Comparison of ENCODE assay signal across 10 cellular contexts in genomic region chr12:2248901-2249381, GRCh38.
DNase-seq lines count a peak whose midpoint lies in the region; ATAC-seq and TF ChIP-seq lines count a peak whose summit lies in the region.
"Had no signal": no experiment of that assay in that cellular context is flagged by ENCODE, and none has a peak within 500 bp of the region (broad histone marks: within the 10 kb centered on the region; RNA-seq: fewer than 3 reads in every experiment).

No MANE protein-coding gene starts in this region.

- H3K4me3 Mint-ChIP-seq in MCF 10A (ENCODE audit: unreplicated experiment), result no peak overlapping the region
- H3K4me3 Mint-ChIP-seq: CD4-positive, CD25-positive, alpha-beta regulatory T cell had no signal

- CTCF ChIA-PET in MCF 10A (lab: Yijun Ruan, JAX) (no interaction called here), HEK293T (lab: Yijun Ruan, JAX) (no interaction called here)

- H3K9me3 Mint-ChIP-seq in MCF 10A (ENCODE audit: unreplicated experiment), result no peaks in the 10 kb centered on the region

- in situ Hi-C loops in transverse colon (cut with MboI; ENCODE audit: low pct_ligation_motif_present in 1 of 4, low pct_unique_long_range_greater_than_20kb in 1 of 4, low sequenced_read_pairs in 3 of 4), result no loop called here

- intact Hi-C loops in MCF 10A (cut with micrococcal nuclease), result no loop called here
- intact Hi-C loops in breast epithelium (cut with DNase I; ENCODE audit: low total_unique reads), result no loop called here
- intact Hi-C loops in transverse colon (cut with DNase I; ENCODE audit: low total_unique reads), result no loop called here
- intact Hi-C loops in vagina (cut with DNase I), result no loop called here

- 69 to 100% methylated on average over 1 to 8 of the region's 8 CpGs for WGBS in transverse colon (ENCODE audit: low coverage in 1 of 2), 2 donors

- H3K9me3 ChIP-seq in breast epithelium (no peaks in the 10 kb centered on the region), transverse colon (no peaks in the 10 kb centered on the region), vagina (no peaks in the 10 kb centered on the region)

- no peak overlapping the region for H3K27ac Mint-ChIP-seq in MCF 10A (ENCODE audit: low read depth, unreplicated experiment)
- H3K27ac Mint-ChIP-seq: CD4-positive, CD25-positive, alpha-beta regulatory T cell had no signal

- POLR2A ChIA-PET in MCF 10A (lab: Yijun Ruan, JAX) (no interaction called here), HEK293T (lab: Yijun Ruan, JAX) (no interaction called here)

- TF ChIP-seq CTCF in MCF 10A (IDR thresholded peaks at IDR 0.05; ENCODE audit: unreplicated experiment) (no peak), breast epithelium (IDR thresholded peaks at IDR 0.05) (no peak), transverse colon (IDR thresholded peaks at IDR 0.05) (no peak), vagina (IDR thresholded peaks at IDR 0.05) (no peak)

- DNase-seq in MCF 10A (ENCODE audit: unreplicated experiment), result peak; percentile 22
- no peak for DNase-seq in breast epithelium (ENCODE audit: low spot score in 2 of 2)
- peak; percentile 28 for DNase-seq in RPMI8226
- DNase-seq in transverse colon, result no peak
- no peak for DNase-seq in HEK293T (ENCODE audit: extremely low spot score)
- no peak for DNase-seq in vagina (ENCODE audit: extremely low spot score in 2 of 2)
- no peak for DNase-seq in foreskin melanocyte
- DNase-seq: stimulated activated CD4-positive, alpha-beta T cell treated with anti-CD3 and anti-CD28 coated beads, Interleukin-2, amount 100 ng/mL, for 48 hours had no signal

- no peak for TF ChIP-seq EP300 in transverse colon (IDR thresholded peaks at IDR 0.05; ENCODE audit: low read depth)

- H3K4me3 ChIP-seq in breast epithelium, result no peak overlapping the region
- H3K4me3 ChIP-seq in transverse colon, result no peak overlapping the region
- H3K4me3 ChIP-seq in vagina, result no peak overlapping the region

- no peaks in the 10 kb centered on the region for H3K4me1 ChIP-seq in breast epithelium
- peaks cover 4 to 28% (median 18%) of the 10 kb centered on the region in 4 donors for H3K4me1 ChIP-seq in transverse colon
- peaks cover 4% of the 10 kb centered on the region for H3K4me1 ChIP-seq in vagina

- H3K4me1 Mint-ChIP-seq in MCF 10A (ENCODE audit: insufficient read depth, unreplicated experiment), result peaks cover 4% of the 10 kb centered on the region
- H3K4me1 Mint-ChIP-seq: CD4-positive, CD25-positive, alpha-beta regulatory T cell had no signal

- H3K36me3 ChIP-seq in breast epithelium (no peaks in the 10 kb centered on the region), transverse colon (no peaks in the 10 kb centered on the region), vagina (no peaks in the 10 kb centered on the region)

- H3K27me3 Mint-ChIP-seq in MCF 10A (ENCODE audit: insufficient read depth, unreplicated experiment), result peaks cover 8% of the 10 kb centered on the region

- no TSS peak for BruUV-seq in MCF 10A (replicated peaks; lab: Mats Ljungman, UMichigan)

- TF ChIP-seq POLR2A in breast epithelium (IDR thresholded peaks at IDR 0.05) (no peak), transverse colon (IDR thresholded peaks at IDR 0.05) (no peak), vagina (IDR thresholded peaks at IDR 0.05) (no peak)

- H3K27ac ChIP-seq in breast epithelium (peak overlapping the region in 1 of 2 donors; percentile 25), transverse colon (peak overlapping the region; percentile 59 to 82 (median 72)), vagina (no peak overlapping the region)

- no peaks in the 10 kb centered on the region for H3K27me3 ChIP-seq in breast epithelium
- H3K27me3 ChIP-seq in transverse colon, result no peaks in the 10 kb centered on the region
- H3K27me3 ChIP-seq in vagina, result no peaks in the 10 kb centered on the region

- peak; percentile 87 for ATAC-seq in HG03159 (IDR thresholded peaks at IDR 0.05; ENCODE audit: unreplicated experiment)

- H3K36me3 Mint-ChIP-seq in MCF 10A (ENCODE audit: insufficient read depth, unreplicated experiment), result no peaks in the 10 kb centered on the region
- H3K36me3 Mint-ChIP-seq: CD4-positive, CD25-positive, alpha-beta regulatory T cell had no signal

TF ChIP-seq in HEK293T, 16 proteins besides CTCF, POLR2A, EP300 and RAD21:
- no peak for TF ChIP-seq ELF4 (IDR thresholded peaks at IDR 0.05)

Comparison
In these comparisons a context has a peak if more than half of its experiments do, and no peak if none do; other contexts are left out.
1. DNase-seq: peak in MCF 10A (single experiment) and RPMI8226 (single experiment); none in breast epithelium (0 of 2), transverse colon (single experiment), HEK293T (single experiment), vagina (0 of 2) and foreskin melanocyte (single experiment).